9 cellular contexts compared by ENCODE assay signal in the genomic region with DNA sequence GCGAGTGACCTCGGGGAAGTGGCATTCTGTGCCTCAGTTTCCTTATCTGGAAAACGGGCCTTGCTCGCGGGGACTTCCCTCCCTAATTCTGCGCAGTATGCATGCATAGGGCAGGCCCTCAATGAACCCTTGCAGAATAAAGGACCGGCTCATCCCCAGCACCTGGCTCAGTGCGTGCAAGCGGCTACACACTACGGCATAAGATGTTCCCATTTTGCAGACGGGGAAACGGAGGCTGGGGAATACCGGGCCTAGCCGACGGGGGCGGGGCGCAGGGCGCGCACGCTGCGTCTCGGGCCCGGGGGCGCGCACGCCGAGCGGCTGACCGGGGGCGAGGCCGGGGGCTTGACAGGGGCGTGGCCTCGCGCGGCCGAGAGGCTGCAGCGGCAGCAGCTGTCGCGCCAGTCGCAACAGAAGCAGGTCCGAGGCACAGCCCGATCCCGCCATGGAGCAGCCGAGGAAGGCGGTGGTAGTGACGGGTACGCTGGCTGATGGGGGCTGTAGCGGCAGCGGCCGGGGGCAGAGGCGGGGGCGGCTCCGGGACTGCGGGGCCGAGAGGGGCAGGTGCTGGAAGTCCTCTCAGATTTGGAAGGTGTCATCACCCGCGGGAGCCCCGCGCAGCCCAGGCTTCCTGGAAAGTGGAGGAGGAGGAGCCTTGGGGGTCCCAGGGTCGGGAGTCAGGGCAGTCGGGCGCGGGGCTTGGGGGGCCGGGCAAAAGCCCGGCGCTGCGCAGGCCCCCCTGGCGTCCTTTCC. TPM values are rescaled to one million over a fixed set of nuclear protein-coding genes. Genes with fewer than 3 reads are reported as not detected.
DNase-seq lines count a peak whose midpoint lies in the region; ATAC-seq and TF ChIP-seq lines count a peak whose summit lies in the region.
"Had no signal": no experiment of that assay in that cellular context is flagged by ENCODE, and none has a peak within 500 bp of the region (broad histone marks: within the 10 kb centered on the region; RNA-seq: fewer than 3 reads in every experiment).

A gene with protein sequence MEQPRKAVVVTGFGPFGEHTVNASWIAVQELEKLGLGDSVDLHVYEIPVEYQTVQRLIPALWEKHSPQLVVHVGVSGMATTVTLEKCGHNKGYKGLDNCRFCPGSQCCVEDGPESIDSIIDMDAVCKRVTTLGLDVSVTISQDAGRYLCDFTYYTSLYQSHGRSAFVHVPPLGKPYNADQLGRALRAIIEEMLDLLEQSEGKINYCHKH (plus strand): TSS at position 362 of the 753 bp plus-strand sequence. CDS start 84 bp downstream, at position 446.

- H3K4me1 Mint-ChIP-seq in activated naive CD4-positive, alpha-beta T cell treated with anti-CD3 and anti-CD28 coated beads for 36 hours (ENCODE audit: low read depth), result peaks cover 15% of the 10 kb centered on the region

- CTCF ChIA-PET in activated naive CD4-positive, alpha-beta T cell treated with anti-CD3 and anti-CD28 coated beads for 36 hours (lab: Charles Lee), result interaction anchor here (0.6 to 2.6 kb wide), 9 partner anchors 12 to 227 kb away, joined by 3 to 18 read pairs (median 8); a partner anchor contains a TSS

- 2 to 4% methylated on average over 27 to 58 of the region's 68 CpGs for WGBS in testis, 2 donors

- H3K4me3 Mint-ChIP-seq in activated naive CD4-positive, alpha-beta T cell treated with anti-CD3 and anti-CD28 coated beads for 36 hours, result peak within 1 kb of the TSS; percentile 77

- intact Hi-C loops in activated naive CD4-positive, alpha-beta T cell treated with anti-CD3 and anti-CD28 coated beads for 36 hours (cut with micrococcal nuclease), result loop anchor here (2.0 kb wide), 2 partner anchors 70 to 148 kb away; a partner anchor contains a TSS
- intact Hi-C loops in testis (cut with DNase I; ENCODE audit: low total_unique reads), result no loop called here

- H3K27me3 ChIP-seq in testis, result no peaks in the 10 kb centered on the region

- no peak for TF ChIP-seq CTCF in testis (IDR thresholded peaks at IDR 0.05)

- no peaks in the 10 kb centered on the region for H3K9me3 Mint-ChIP-seq in activated naive CD4-positive, alpha-beta T cell treated with anti-CD3 and anti-CD28 coated beads for 36 hours

- peak within 1 kb of the TSS; percentile 73 for H3K27ac Mint-ChIP-seq in activated naive CD4-positive, alpha-beta T cell treated with anti-CD3 and anti-CD28 coated beads for 36 hours

- H3K36me3 Mint-ChIP-seq in activated naive CD4-positive, alpha-beta T cell treated with anti-CD3 and anti-CD28 coated beads for 36 hours (ENCODE audit: low read depth), result no peaks in the 10 kb centered on the region

- DNase-seq in DMS 273 (lab: John Stamatoyannopoulos, UW; ENCODE audit: unreplicated experiment) (peak; percentile 88), DMS 273 treated with DMSO at 0.1 percent for 48 hours (lab: John Stamatoyannopoulos, UW) (no peak), SK-N-DZ (ENCODE audit: low spot score) (peak; percentile 43), glomerular endothelial cell (ENCODE audit: extremely low read depth, low read depth, low spot score) (no peak), nucleus accumbens (lab: John Stamatoyannopoulos, UW) (peak in 52 of 56 donors; percentile 6 to 83 (median 46)), testis (peak; percentile 76)
- DNase-seq in activated naive CD4-positive, alpha-beta T cell treated with anti-CD3 and anti-CD28 coated beads for 36 hours, result peak; percentile 54

- peak within 1 kb of the TSS; percentile 77 to 94 for H3K4me3 ChIP-seq in testis

- peaks cover 6% of the 10 kb centered on the region for H3K4me1 ChIP-seq in testis

- peak; percentile 64 for ATAC-seq in HG03432 (IDR thresholded peaks at IDR 0.05; ENCODE audit: unreplicated experiment)

- peak within 1 kb of the TSS; percentile 68 to 77 for H3K27ac ChIP-seq in testis
- H3K27ac ChIP-seq: 22Rv1 had no signal

- H3K27me3 Mint-ChIP-seq in activated naive CD4-positive, alpha-beta T cell treated with anti-CD3 and anti-CD28 coated beads for 36 hours (ENCODE audit: low read depth), result no peaks in the 10 kb centered on the region

- no peaks in the 10 kb centered on the region for H3K36me3 ChIP-seq in testis (ENCODE audit: low read depth, missing control alignments)

- TF ChIP-seq POLR2A in testis (IDR thresholded peaks at IDR 0.05), result no peak

- no peaks in the 10 kb centered on the region for H3K9me3 ChIP-seq in testis

RNA-seq across cellular contexts. Expression of the gene that starts here (rescaled TPM):
- 0.05 and 0.13 TPM in 2 replicates for polyA plus RNA-seq in SK-N-DZ (2014; cell fraction: cytosol; rRNA removed)
- polyA plus RNA-seq in SK-N-DZ (2014; cell fraction: nucleus; rRNA removed), result not detected in 2 replicates
- 10 to 100 TPM; 14.4 to 15.6 TPM for total RNA-seq in activated naive CD4-positive, alpha-beta T cell treated with anti-CD3 and anti-CD28 coated beads for 36 hours
- total RNA-seq in glomerular endothelial cell (18.6 and 26.5 TPM in 2 replicates), testis (10 to 100 TPM; 12.4 to 16.2 TPM)
- polyA plus RNA-seq in testis (ENCODE audit: insufficient read depth, low read depth, low replicate concordance), result 10.8 TPM

Comparison
In these comparisons a context has a peak if more than half of its experiments do, and no peak if none do; other contexts are left out.
1. DNase-seq: peak in DMS 273 (single experiment), SK-N-DZ (single experiment), activated naive CD4-positive, alpha-beta T cell treated with anti-CD3 and anti-CD28 coated beads for 36 hours (single experiment), nucleus accumbens (52 of 56) and testis (single experiment); none in DMS 273 treated with DMSO at 0.1 percent for 48 hours (single experiment) and glomerular endothelial cell (single experiment).